Comparison of ENCODE assay signal across 8 cellular contexts in the genomic region with DNA sequence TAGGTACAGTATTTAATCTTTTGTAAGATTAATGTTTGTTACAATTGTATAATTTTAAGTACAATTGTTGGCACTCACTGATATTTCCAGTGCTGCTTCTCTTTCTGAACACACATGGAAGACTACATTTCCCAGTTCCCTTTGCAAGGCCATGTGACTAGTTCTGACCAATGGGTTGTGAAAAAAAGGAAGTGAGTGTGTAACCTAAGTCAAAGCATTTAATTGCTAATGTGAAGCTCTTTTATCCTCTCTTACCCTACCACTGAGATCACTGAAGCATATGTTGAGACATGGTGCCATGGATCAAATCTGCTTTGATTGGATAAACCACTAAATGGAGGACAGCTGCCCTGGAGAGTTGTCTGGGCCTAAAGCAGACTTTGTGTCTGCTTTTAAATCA.
DNase-seq lines count a peak whose midpoint lies in the region; ATAC-seq and TF ChIP-seq lines count a peak whose summit lies in the region.

No MANE protein-coding gene starts in this region.

- H3K36me3 ChIP-seq in Caco-2 (ENCODE audit: control insufficient read depth, insufficient read depth, low read length) = no peaks in the 10 kb centered on the region
- no peaks in the 10 kb centered on the region for H3K36me3 ChIP-seq in prostate gland

- H3K27me3 ChIP-seq in Caco-2 (replicated peaks; ENCODE audit: control insufficient read depth, insufficient read depth, low read length) (no peaks in the 10 kb centered on the region), prostate gland (replicated peaks; ENCODE audit: insufficient read depth) (no peaks in the 10 kb centered on the region)

- POLR2A ChIA-PET in Caco-2 (lab: Charles Lee) = no interaction called here
- POLR2A ChIA-PET in activated B cell treated with CpG ODN at 0.5 μM for 24 hours (lab: Charles Lee) = interaction anchor here (0.5 to 0.9 kb wide), 2 partner anchors 203 to 489 kb away, joined by 3 to 4 read pairs; a partner anchor contains a TSS

- peak; percentile 75 for ATAC-seq in GM18870 (IDR thresholded peaks at IDR 0.05; ENCODE audit: unreplicated experiment)
- ATAC-seq in HG03378 (IDR thresholded peaks at IDR 0.05; ENCODE audit: unreplicated experiment) = peak; percentile 93
- ATAC-seq in activated B cell treated with CpG ODN at 0.5 μM for 24 hours (ENCODE audit: low read depth) = peak; percentile 100

- CTCF ChIA-PET in Caco-2 (lab: Charles Lee) (no interaction called here), activated B cell treated with CpG ODN at 0.5 μM for 24 hours (lab: Charles Lee) (no interaction called here)

- H3K9me3 Mint-ChIP-seq in Caco-2 (ENCODE audit: unreplicated experiment) (peaks cover 7% of the 10 kb centered on the region), activated B cell treated with CpG ODN at 0.5 μM for 24 hours (no peaks in the 10 kb centered on the region), chondrocyte (ENCODE audit: low read depth) (peaks cover 3% of the 10 kb centered on the region)

- H3K4me3 Mint-ChIP-seq in Caco-2 (ENCODE audit: unreplicated experiment) (no peak overlapping the region), activated B cell treated with CpG ODN at 0.5 μM for 24 hours (no peak overlapping the region), chondrocyte (ENCODE audit: unreplicated experiment) (no peak overlapping the region)

- TF ChIP-seq CTCF in Caco-2 (IDR thresholded peaks at IDR 0.05; ENCODE audit: insufficient read depth in 1 of 2, low read depth in 1 of 2, low read length in 1 of 2, severe bottlenecking in 1 of 2, unreplicated experiment in 1 of 2) (no peak), activated B cell treated with CpG ODN at 0.5 μM for 24 hours (IDR thresholded peaks at IDR 0.05) (no peak), prostate gland (IDR thresholded peaks at IDR 0.05) (no peak), chondrocyte (IDR thresholded peaks at IDR 0.05) (no peak)

- H3K27ac Mint-ChIP-seq in Caco-2 (ENCODE audit: unreplicated experiment) = peak overlapping the region; percentile 68
- no peak overlapping the region for H3K27ac Mint-ChIP-seq in activated B cell treated with CpG ODN at 0.5 μM for 24 hours
- H3K27ac Mint-ChIP-seq in chondrocyte (ENCODE audit: unreplicated experiment) = no peak overlapping the region

- H3K27me3 Mint-ChIP-seq in Caco-2 (ENCODE audit: insufficient read depth, unreplicated experiment) (no peaks in the 10 kb centered on the region), activated B cell treated with CpG ODN at 0.5 μM for 24 hours (no peaks in the 10 kb centered on the region), chondrocyte (ENCODE audit: low read depth) (no peaks in the 10 kb centered on the region)

- no TSS peak for BruUV-seq in Caco-2 (replicated peaks; lab: Mats Ljungman, UMichigan)

- TF ChIP-seq POLR2A in prostate gland (IDR thresholded peaks at IDR 0.05) = no peak

- H3K4me3 ChIP-seq in Caco-2 (ENCODE audit: low read depth, low read length) = no peak overlapping the region
- no peak overlapping the region for H3K4me3 ChIP-seq in prostate gland

- intact Hi-C loops in Caco-2 (cut with micrococcal nuclease; ENCODE audit: unreplicated experiment) = no loop called here
- intact Hi-C loops in activated B cell treated with CpG ODN at 0.5 μM for 24 hours (cut with micrococcal nuclease) = loop anchor here (5.0 kb wide), 1 partner anchor 202 kb away; a partner anchor contains a TSS
- intact Hi-C loops in prostate gland (cut with DNase I) = loop anchor here (1.0 kb wide), 1 partner anchor 33 kb away; no protein-coding TSS in a partner anchor

- H3K9me3 ChIP-seq in Caco-2 (peaks cover 8% of the 10 kb centered on the region), prostate gland (no peaks in the 10 kb centered on the region)

- DNase-seq in Caco-2 (peak; percentile 54 to 58), NCI-H345 (lab: John Stamatoyannopoulos, UW) (peak; percentile 53), activated B cell treated with CpG ODN at 0.5 μM for 24 hours (no peak), germinal center (ENCODE audit: low spot score) (peak; percentile 79), prostate gland (ENCODE audit: low spot score) (peak; percentile 18), chondrocyte (ENCODE audit: low spot score) (no peak)

- H3K4me1 ChIP-seq in Caco-2 = peaks cover 51% of the 10 kb centered on the region
- H3K4me1 ChIP-seq in prostate gland (replicated peaks) = no peaks in the 10 kb centered on the region

- H3K36me3 Mint-ChIP-seq in Caco-2 (ENCODE audit: insufficient read depth, unreplicated experiment) (peaks cover 14% of the 10 kb centered on the region), activated B cell treated with CpG ODN at 0.5 μM for 24 hours (ENCODE audit: low read depth) (no peaks in the 10 kb centered on the region), chondrocyte (ENCODE audit: low read depth) (peaks cover 2% of the 10 kb centered on the region)

- no peak overlapping the region for H3K27ac ChIP-seq in prostate gland

- peaks cover 56% of the 10 kb centered on the region for H3K4me1 Mint-ChIP-seq in Caco-2 (ENCODE audit: low read depth, unreplicated experiment)
- peaks cover 4% of the 10 kb centered on the region for H3K4me1 Mint-ChIP-seq in activated B cell treated with CpG ODN at 0.5 μM for 24 hours
- H3K4me1 Mint-ChIP-seq in chondrocyte (ENCODE audit: low read depth) = peaks cover 36% of the 10 kb centered on the region

Comparison
In these comparisons a context has a peak if more than half of its experiments do, and no peak if none do; other contexts are left out.
1. DNase-seq: peak in Caco-2 (2 of 2), NCI-H345 (single experiment), germinal center (single experiment) and prostate gland (single experiment); none in activated B cell treated with CpG ODN at 0.5 μM for 24 hours (single experiment) and chondrocyte (single experiment).
2. Peak in every context shown above with its lines, with median percentiles within 50 percentile points of each other: ATAC-seq.